In the genomic region with DNA sequence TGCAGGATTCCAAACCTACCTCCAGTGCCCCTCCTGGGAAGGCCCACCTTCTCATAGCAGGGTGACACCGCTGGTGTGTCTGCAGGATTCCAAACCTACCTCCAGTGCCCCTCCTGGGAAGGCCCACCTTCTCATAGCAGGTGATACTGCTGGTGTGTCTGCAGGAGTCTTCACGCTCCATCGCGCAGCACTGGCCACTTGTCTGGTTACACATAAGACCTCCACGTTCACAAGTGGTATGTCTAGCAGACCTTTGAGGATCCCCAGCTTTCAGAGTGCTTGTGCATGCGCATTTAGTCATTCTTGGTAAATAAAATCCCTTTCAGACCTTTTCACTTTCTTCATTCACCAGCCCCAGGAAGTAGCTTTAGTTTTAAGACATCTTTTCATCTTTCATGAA, we compare ENCODE assay signal across 4 cellular contexts. TPM values are rescaled to one million over a fixed set of nuclear protein-coding genes. Genes with fewer than 3 reads are reported as not detected.
"Had no signal": no experiment of that assay in that cellular context is flagged by ENCODE, and none has a peak within 500 bp of the region (broad histone marks: within the 10 kb centered on the region; RNA-seq: fewer than 3 reads in every experiment).

No MANE protein-coding gene starts in this region.

RNA-seq across cellular contexts. Expression of gene SLC22A1, which starts 29.4 kb away (rescaled TPM):
- total RNA-seq: dermis microvascular lymphatic vessel endothelial cell, endothelial cell of umbilical vein, frontal cortex, glomerular endothelial cell had no signal
